In genomic region chr6:150269857-150270223, GRCh38 we compare ENCODE assay signal across 12 cellular contexts.
A peak's percentile ranks its signal among the peaks of the same experiment; 100 is the strongest.
DNase-seq lines count a peak whose midpoint lies in the region; ATAC-seq, FAIRE-seq and TF ChIP-seq lines count a peak whose summit lies in the region.
"Had no signal": no experiment of that assay in that cellular context is flagged by ENCODE, and none has a peak within 500 bp of the region (broad histone marks: within the 10 kb centered on the region; RNA-seq: fewer than 3 reads in every experiment).

No MANE protein-coding gene starts in this region.

- intact Hi-C loops in left ventricle myocardium superior (cut with micrococcal nuclease): no loop called here

- peaks cover 0 to 3% of the 10 kb centered on the region in 2 donors for H3K9me3 Mint-ChIP-seq in activated naive CD4-positive, alpha-beta T cell treated with anti-CD3 and anti-CD28 coated beads, Interleukin-2, amount 50 U/mL, for 72 hours
- H3K9me3 Mint-ChIP-seq: activated naive CD4-positive, alpha-beta T cell treated with anti-CD3 and anti-CD28 coated beads for 36 hours had no signal

- no peaks in the 10 kb centered on the region for H3K9me3 ChIP-seq in small intestine (ENCODE audit: control insufficient read depth, low read depth)
- H3K9me3 ChIP-seq in right atrium auricular region: no peaks in the 10 kb centered on the region

- no peak for FAIRE-seq in small intestine (lab: Jason Lieb, UNC)
- FAIRE-seq: GM18507 had no signal

- H3K4me3 ChIP-seq in fibroblast of pulmonary artery (replicated peaks; ENCODE audit: low read depth, low read length) (no peak overlapping the region), small intestine (ENCODE audit: low read depth in 1 of 2, low read length in 2 of 2) (no peak overlapping the region), right atrium auricular region (no peak overlapping the region)

- H3K36me3 Mint-ChIP-seq in activated naive CD4-positive, alpha-beta T cell treated with anti-CD3 and anti-CD28 coated beads, Interleukin-2, amount 50 U/mL, for 72 hours: no peaks in the 10 kb centered on the region

- no peaks in the 10 kb centered on the region for H3K27me3 ChIP-seq in small intestine (ENCODE audit: control insufficient read depth in 2 of 2, insufficient read depth in 2 of 2, low read length in 2 of 2)
- H3K27me3 ChIP-seq in right atrium auricular region: no peaks in the 10 kb centered on the region

- TF ChIP-seq CTCF in fibroblast of pulmonary artery (IDR thresholded peaks at IDR 0.05; ENCODE audit: low read length, missing control alignments) (no peak), right atrium auricular region (IDR thresholded peaks at IDR 0.05) (no peak)

- H3K36me3 ChIP-seq in small intestine (ENCODE audit: control insufficient read depth in 2 of 2, insufficient read depth in 2 of 2, low read length in 2 of 2): no peaks in the 10 kb centered on the region
- H3K36me3 ChIP-seq in right atrium auricular region: no peaks in the 10 kb centered on the region

- DNase-seq in activated naive CD4-positive, alpha-beta T cell treated with anti-CD3 and anti-CD28 coated beads, Interleukin-2, amount 50 U/mL, for 72 hours (ENCODE audit: low spot score in 2 of 2): no peak
- no peak for DNase-seq in activated naive CD4-positive, alpha-beta T cell (lab: John Stamatoyannopoulos, UW)
- peak; percentile 16 for DNase-seq in RPMI7951 (ENCODE audit: low read depth)
- DNase-seq in fibroblast of pulmonary artery (ENCODE audit: low read depth): peak; percentile 27
- DNase-seq in small intestine: peak; percentile 29
- no peak for DNase-seq in left ventricle myocardium superior
- no peak for DNase-seq in right atrium auricular region (ENCODE audit: low spot score)
- DNase-seq in DMS 273 treated with DMSO at 0.1 percent for 48 hours (lab: John Stamatoyannopoulos, UW): no peak
- DNase-seq: activated naive CD4-positive, alpha-beta T cell treated with anti-CD3 and anti-CD28 coated beads for 36 hours; Kasumi-1; NCI-H2227 treated with DMSO at 0.1 percent for 48 hours had no signal

- H3K4me1 ChIP-seq in small intestine (ENCODE audit: control insufficient read depth in 2 of 2, insufficient read depth in 1 of 2, low read depth in 1 of 2, low read length in 1 of 2): no peaks in the 10 kb centered on the region
- H3K4me1 ChIP-seq in right atrium auricular region: no peaks in the 10 kb centered on the region

- no peak overlapping the region for H3K27ac Mint-ChIP-seq in activated naive CD4-positive, alpha-beta T cell treated with anti-CD3 and anti-CD28 coated beads, Interleukin-2, amount 50 U/mL, for 72 hours
- H3K27ac Mint-ChIP-seq: activated naive CD4-positive, alpha-beta T cell treated with anti-CD3 and anti-CD28 coated beads for 36 hours had no signal

- WGBS in small intestine, 3 donors: 50 to 61% (median 54%) methylated on average over 4 of the region's 4 CpGs

- no peak overlapping the region for H3K27ac ChIP-seq in small intestine (ENCODE audit: low read depth in 1 of 2, low read length in 1 of 2)
- no peak overlapping the region for H3K27ac ChIP-seq in right atrium auricular region

- ATAC-seq in activated naive CD4-positive, alpha-beta T cell treated with anti-CD3 and anti-CD28 coated beads, Interleukin-2, amount 50 U/mL, for 72 hours: peak; percentile 28 to 34
- ATAC-seq in left ventricle myocardium superior: no peak

Comparison
In these comparisons a context has a peak if more than half of its experiments do, and no peak if none do; other contexts are left out.
1. DNase-seq: peak in RPMI7951 (single experiment), fibroblast of pulmonary artery (single experiment) and small intestine (single experiment); none in activated naive CD4-positive, alpha-beta T cell treated with anti-CD3 and anti-CD28 coated beads, Interleukin-2, amount 50 U/mL, for 72 hours (0 of 2), activated naive CD4-positive, alpha-beta T cell (0 of 4), left ventricle myocardium superior (single experiment), right atrium auricular region (single experiment) and DMS 273 treated with DMSO at 0.1 percent for 48 hours (single experiment).